Comparison of ENCODE assay signal across 26 cellular contexts in the genomic region with DNA sequence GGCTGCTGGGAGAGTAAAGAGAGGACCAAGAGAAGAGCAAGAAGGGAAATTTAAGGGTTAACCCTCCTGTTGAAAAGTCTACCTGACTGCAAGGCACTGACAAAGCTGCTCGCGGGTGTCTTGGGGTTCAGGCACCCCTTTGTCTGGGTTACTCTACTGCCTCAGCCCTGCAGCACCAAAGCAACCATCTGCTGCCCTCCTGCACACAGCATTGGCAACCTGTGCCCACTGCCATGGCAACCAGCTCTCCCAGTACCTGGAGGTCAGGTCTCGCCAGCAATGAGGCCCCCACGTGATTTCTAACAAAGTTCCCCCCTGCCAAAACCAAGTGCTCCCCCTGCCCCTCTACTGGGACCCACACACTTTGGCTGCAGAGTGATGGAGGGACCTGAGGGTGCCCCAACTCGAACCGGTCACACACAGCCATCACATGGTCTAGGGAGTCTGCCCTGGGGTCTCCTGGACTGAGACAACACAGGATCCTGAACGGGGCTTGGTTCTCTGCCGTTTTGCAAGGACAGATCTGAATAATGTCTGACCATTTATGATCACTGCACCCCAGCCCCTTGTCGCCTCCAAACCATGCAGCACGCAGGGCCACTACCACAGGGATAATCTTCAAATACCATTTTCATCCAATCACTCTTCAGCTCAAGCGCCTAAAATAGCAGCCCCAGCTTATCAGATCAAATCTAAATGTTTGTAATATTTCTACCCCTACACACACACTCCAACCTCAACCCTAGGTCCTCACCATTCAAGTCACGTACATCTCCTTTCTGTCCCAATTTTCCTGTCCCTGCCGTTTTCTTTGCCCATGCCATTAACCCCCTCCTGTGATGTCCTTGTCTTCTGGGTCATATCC. TPM values are rescaled to one million over a fixed set of nuclear protein-coding genes. Genes with fewer than 3 reads are reported as not detected.
DNase-seq lines count a peak whose midpoint lies in the region; ATAC-seq and TF ChIP-seq lines count a peak whose summit lies in the region.
"Had no signal": no experiment of that assay in that cellular context is flagged by ENCODE, and none has a peak within 500 bp of the region (broad histone marks: within the 10 kb centered on the region; RNA-seq: fewer than 3 reads in every experiment).

No MANE protein-coding gene starts in this region.

- no peak for TF ChIP-seq CTCF in chondrocyte (IDR thresholded peaks at IDR 0.05)
- no peak for TF ChIP-seq CTCF in mucosa of descending colon (IDR thresholded peaks at IDR 0.05)
- TF ChIP-seq CTCF in HFFc6 (IDR thresholded peaks at IDR 0.05), result no peak

- H3K27me3 Mint-ChIP-seq in chondrocyte (ENCODE audit: low read depth), result peaks cover 19% of the 10 kb centered on the region
- peaks cover 41% of the 10 kb centered on the region for H3K27me3 Mint-ChIP-seq in HFFc6 (ENCODE audit: insufficient read depth)

- H3K9me3 Mint-ChIP-seq in chondrocyte (ENCODE audit: low read depth) (no peaks in the 10 kb centered on the region), HFFc6 (no peaks in the 10 kb centered on the region)
- H3K9me3 Mint-ChIP-seq: activated naive CD8-positive, alpha-beta T cell treated with anti-CD3 and anti-CD28 coated beads, Interleukin-2, amount 50 U/mL, for 24 hours; effector memory CD8-positive, alpha-beta T cell; neural progenitor cell; T-helper 1 cell treated with Interleukin-12 subunit alpha and Interleukin-12 subunit beta and Interleukin-4 antibody, amounts not matched to agents 30 μg/mL and 1 μg/mL, for 36 hours had no signal

- peak overlapping the region; percentile 83 for H3K27ac ChIP-seq in stomach smooth muscle (ENCODE audit: low read length)
- H3K27ac ChIP-seq: colonic mucosa, neural progenitor cell had no signal

- no peaks in the 10 kb centered on the region for H3K36me3 ChIP-seq in mucosa of descending colon (ENCODE audit: low read depth)
- peaks cover 0 to 2% of the 10 kb centered on the region in 2 donors for H3K36me3 ChIP-seq in stomach smooth muscle (ENCODE audit: control insufficient read depth in 2 of 2, insufficient read depth in 2 of 2, low read length in 2 of 2)
- H3K36me3 ChIP-seq: colonic mucosa, MG63, neural progenitor cell had no signal

- H3K9ac ChIP-seq in stomach smooth muscle (ENCODE audit: low read length in 2 of 2), result peak overlapping the region; percentile 48 to 51
- H3K9ac ChIP-seq: neural progenitor cell had no signal

- H3K4me1 Mint-ChIP-seq in chondrocyte (ENCODE audit: low read depth), result peaks cover 44% of the 10 kb centered on the region
- peaks cover 10% of the 10 kb centered on the region for H3K4me1 Mint-ChIP-seq in HFFc6 (ENCODE audit: low read depth)
- H3K4me1 Mint-ChIP-seq: activated naive CD8-positive, alpha-beta T cell treated with anti-CD3 and anti-CD28 coated beads, Interleukin-2, amount 50 U/mL, for 24 hours; CD4-positive, CD25-positive, alpha-beta regulatory T cell had no signal

- H3K4me3 Mint-ChIP-seq in chondrocyte (ENCODE audit: unreplicated experiment), result no peak overlapping the region
- H3K4me3 Mint-ChIP-seq in HFFc6, result no peak overlapping the region
- H3K4me3 Mint-ChIP-seq: activated naive CD8-positive, alpha-beta T cell treated with anti-CD3 and anti-CD28 coated beads, Interleukin-2, amount 50 U/mL, for 24 hours; CD4-positive, CD25-positive, alpha-beta regulatory T cell; effector memory CD8-positive, alpha-beta T cell; neural progenitor cell; T-helper 1 cell treated with Interleukin-12 subunit alpha and Interleukin-12 subunit beta and Interleukin-4 antibody, amounts not matched to agents 30 μg/mL and 1 μg/mL, for 36 hours had no signal

- DNase-seq in NCI-H69 (lab: John Stamatoyannopoulos, UW) (peak; percentile 7), chondrocyte (ENCODE audit: low spot score) (peak; percentile 55), mucosa of descending colon (peak in 2 of 3 donors; percentile 15 to 34), GM03348 (ENCODE audit: low spot score) (no peak), HFFc6 (no peak)
- DNase-seq: activated gamma-delta T cell; activated naive CD8-positive, alpha-beta T cell treated with anti-CD3 and anti-CD28 coated beads, Interleukin-2, amount 50 U/mL, for 24 hours; activated T-cell treated with anti-CD3 and anti-CD28 coated beads, Interleukin-2, amount 50 U/mL, for 1 hour; body of pancreas; CD4-positive, CD25-positive, alpha-beta regulatory T cell; colonic mucosa; effector memory CD8-positive, alpha-beta T cell; GDM1; GOT3; KBM-7; MG63; NCI-H1417 treated with DMSO at 0.1 percent for 48 hours; NCI-H2107; NCI-H524; stimulated activated CD4-positive, alpha-beta T cell treated with anti-CD3 and anti-CD28 coated beads, Interleukin-1b, Interleukin-23, amount 100 ng/mL, for 48 hours had no signal

- intact Hi-C loops in mucosa of descending colon (cut with DNase I, micrococcal nuclease), result no loop called here

- H3K9me3 ChIP-seq in mucosa of descending colon, result no peaks in the 10 kb centered on the region
- no peaks in the 10 kb centered on the region for H3K9me3 ChIP-seq in stomach smooth muscle (ENCODE audit: control insufficient read depth in 2 of 2, low read length in 2 of 2)
- H3K9me3 ChIP-seq: body of pancreas, colonic mucosa, MG63 had no signal

- no peaks in the 10 kb centered on the region for H3K4me1 ChIP-seq in mucosa of descending colon (ENCODE audit: low read depth)
- H3K4me1 ChIP-seq in stomach smooth muscle (ENCODE audit: control insufficient read depth, insufficient read depth, low read length), result peaks cover 78% of the 10 kb centered on the region
- H3K4me1 ChIP-seq: colonic mucosa had no signal

- no peaks in the 10 kb centered on the region for H3K27me3 ChIP-seq in stomach smooth muscle (ENCODE audit: control insufficient read depth in 1 of 2, insufficient read depth in 2 of 2, low read length in 2 of 2)
- H3K27me3 ChIP-seq: colonic mucosa, neural progenitor cell had no signal

- H3K27ac Mint-ChIP-seq in chondrocyte (ENCODE audit: unreplicated experiment), result peak overlapping the region; percentile 17
- no peak overlapping the region for H3K27ac Mint-ChIP-seq in HFFc6
- H3K27ac Mint-ChIP-seq: activated naive CD8-positive, alpha-beta T cell treated with anti-CD3 and anti-CD28 coated beads, Interleukin-2, amount 50 U/mL, for 24 hours; CD4-positive, CD25-positive, alpha-beta regulatory T cell; effector memory CD8-positive, alpha-beta T cell; neural progenitor cell; T-helper 1 cell treated with Interleukin-12 subunit alpha and Interleukin-12 subunit beta and Interleukin-4 antibody, amounts not matched to agents 30 μg/mL and 1 μg/mL, for 36 hours had no signal

- H3K4me3 ChIP-seq in mucosa of descending colon, result no peak overlapping the region
- peak overlapping the region in 1 of 2 donors; percentile 22 for H3K4me3 ChIP-seq in stomach smooth muscle (ENCODE audit: low read length in 2 of 2)
- H3K4me3 ChIP-seq: body of pancreas, colonic mucosa, MG63, neural progenitor cell had no signal

- no peak for ATAC-seq in mucosa of descending colon
- ATAC-seq in GM21367 (IDR thresholded peaks at IDR 0.05; ENCODE audit: unreplicated experiment), result no peak
- ATAC-seq: activated naive CD8-positive, alpha-beta T cell treated with anti-CD3 and anti-CD28 coated beads, Interleukin-2, amount 50 U/mL, for 24 hours; body of pancreas; effector memory CD8-positive, alpha-beta T cell; esophagus mucosa had no signal

- H3K36me3 Mint-ChIP-seq in chondrocyte (ENCODE audit: low read depth) (no peaks in the 10 kb centered on the region), HFFc6 (ENCODE audit: low read depth) (no peaks in the 10 kb centered on the region)
- H3K36me3 Mint-ChIP-seq: CD4-positive, CD25-positive, alpha-beta regulatory T cell; neural progenitor cell had no signal

RNA-seq across cellular contexts. Expression of a gene that starts 50.7 kb away (rescaled TPM):
- 8.0 to 28.6 TPM (median 10.5 TPM) in 3 replicates for total RNA-seq in chondrocyte
- 10 to 100 TPM in 2 of 3 donors, 1 to 10 TPM in 1; 7.8 to 72.6 (median 12.6) TPM for total RNA-seq in mucosa of descending colon
- under 1 TPM; 0.09 to 0.95 (median 0.19) TPM for total RNA-seq in HFFc6 (2021; fragmentation: NEBNext Ultra II Directional; extraction: Animal tissue kit (Norgen Biotek cat#: 25700))
- total RNA-seq: CD4-positive, CD25-positive, alpha-beta regulatory T cell; RPMI7951 had no signal

Comparison
In these comparisons a context has a peak if more than half of its experiments do, and no peak if none do; other contexts are left out.
1. DNase-seq: peak in NCI-H69 (single experiment), chondrocyte (single experiment) and mucosa of descending colon (2 of 3); none in GM03348 (single experiment) and HFFc6 (single experiment).